Comparison of ENCODE assay signal across 8 cellular contexts in genomic region chr17:42609182-42609813, GRCh38. TPM values are rescaled to one million over a fixed set of nuclear protein-coding genes. Genes with fewer than 3 reads are reported as not detected.
A peak's percentile ranks its signal among the peaks of the same experiment; 100 is the strongest.
DNase-seq lines count a peak whose midpoint lies in the region; ATAC-seq, FAIRE-seq and TF ChIP-seq lines count a peak whose summit lies in the region.

Gene RETREG3, minus strand, starts transcription at chr17:42609374. Its CDS starts 50 bp downstream, at chr17:42609324.
Gene TUBG1, plus strand, starts transcription at chr17:42609683. Its CDS starts 55 bp downstream, at chr17:42609738.

- FAIRE-seq in GM19239 (lab: Jason Lieb, UNC): peak; percentile 98

- ATAC-seq in HG03457 (IDR thresholded peaks at IDR 0.05; ENCODE audit: unreplicated experiment): peak; percentile 65

- TF ChIP-seq CTCF in BJ (IDR thresholded peaks at IDR 0.05; ENCODE audit: insufficient read depth, low read depth, low read length) (peak; percentile 55), kidney epithelial cell (IDR thresholded peaks at IDR 0.05; ENCODE audit: insufficient read depth, low read length, poor library complexity, severe bottlenecking) (peak; percentile 57)

- H3K4me3 ChIP-seq in BJ (ENCODE audit: low read depth, low read length): peak within 1 kb of the TSS; percentile 69
- H3K4me3 ChIP-seq in kidney epithelial cell (ENCODE audit: low read depth, low read length): peak within 1 kb of the TSS; percentile 97

- H3K27me3 ChIP-seq in BJ (ENCODE audit: control insufficient read depth, insufficient read depth, low read length) (no peaks in the 10 kb centered on the region), kidney epithelial cell (ENCODE audit: control insufficient read depth, insufficient read depth, low read length) (no peaks in the 10 kb centered on the region)

- POLR2A ChIA-PET in BJ (lab: Charles Lee): interaction anchor here (0.6 kb wide), 1 partner anchor 41 kb away, joined by 3 read pairs; no protein-coding TSS in a partner anchor

- DNase-seq in BJ (ENCODE audit: low read depth): peak; percentile 97
- peak; percentile 89 for DNase-seq in GM19239 (ENCODE audit: insufficient read length, low spot score)
- peak; percentile 98 for DNase-seq in NCI-H524 treated with DMSO at 0.1 percent for 48 hours (lab: John Stamatoyannopoulos, UW)
- peak; percentile 99 for DNase-seq in activated CD4-positive, alpha-beta T cell treated with anti-CD3 and anti-CD28 coated beads for 4 hours
- DNase-seq in kidney epithelial cell (ENCODE audit: low read depth): peak; percentile 94
- DNase-seq in stimulated activated CD4-positive, alpha-beta T cell treated with anti-CD3 and anti-CD28 coated beads, Interleukin-15, amount 100 ng/mL, for 48 hours (ENCODE audit: low read depth in 2 of 2): peak; percentile 98 to 99

- CTCF ChIA-PET in BJ (lab: Yijun Ruan, JAX): interaction anchor here (0.6 to 3.4 kb wide), 7 partner anchors 13 to 206 kb away, joined by 3 to 16 read pairs (median 4); no protein-coding TSS in a partner anchor

- H3K36me3 ChIP-seq in BJ (ENCODE audit: control insufficient read depth, insufficient read depth, low read length) (peaks cover 14% of the 10 kb centered on the region), kidney epithelial cell (ENCODE audit: control insufficient read depth, insufficient read depth, low read length) (peaks cover 2% of the 10 kb centered on the region)

- H3K27ac ChIP-seq in cingulate gyrus (ENCODE audit: low read depth, low read length): peak within 1 kb of the TSS; percentile 89

RNA-seq across cellular contexts. Expression of gene RETREG3, which starts in this region (rescaled TPM):
- polyA plus RNA-seq in BJ (2011; rRNA removed): 28.4 and 54.4 TPM in 2 replicates
- polyA minus RNA-seq in BJ (2011; rRNA and poly(A)+ RNA removed): 85.4 and 101 TPM in 2 replicates
- 64.9 and 68.2 TPM in 2 replicates for total RNA-seq in kidney epithelial cell

RNA-seq across cellular contexts. Expression of gene TUBG1, which starts in this region (rescaled TPM):
- polyA plus RNA-seq in BJ (2011; rRNA removed): 37.2 and 66.1 TPM in 2 replicates
- 65.1 and 68.0 TPM in 2 replicates for polyA minus RNA-seq in BJ (2011; rRNA and poly(A)+ RNA removed)
- total RNA-seq in kidney epithelial cell: 37.6 and 56.1 TPM in 2 replicates

Comparison
In these comparisons a context has a peak if more than half of its experiments do, and no peak if none do; other contexts are left out.
1. Peak in every context shown above with its lines: DNase-seq, ATAC-seq, H3K4me3 ChIP-seq and H3K27ac ChIP-seq.